ENCODE assay signal across 14 cellular contexts in genomic region chr7:152344253-152344652, GRCh38.
DNase-seq lines count a peak whose midpoint lies in the region; ATAC-seq and TF ChIP-seq lines count a peak whose summit lies in the region.
"Had no signal": no experiment of that assay in that cellular context is flagged by ENCODE, and none has a peak within 500 bp of the region (broad histone marks: within the 10 kb centered on the region; RNA-seq: fewer than 3 reads in every experiment).

No MANE protein-coding gene starts in this region.

- H2AFZ ChIP-seq in SU-DHL-6 (ENCODE audit: low read depth, low read length, severe bottlenecking): no peak overlapping the region

- 91 to 94% (median 92%) methylated on average over 2 of the region's 2 CpGs for WGBS in ovary, 3 donors

- intact Hi-C loops in ovary (cut with DNase I): no loop called here

- TF ChIP-seq POLR2A in ovary (IDR thresholded peaks at IDR 0.05): no peak

- peak overlapping the region; percentile 60 for H3K27ac Mint-ChIP-seq in activated T-cell treated with anti-CD3 and anti-CD28 coated beads, Interleukin-2, amount 50 U/mL, for 72 hours
- no peak overlapping the region for H3K27ac Mint-ChIP-seq in stimulated activated naive B cell treated with anti-CD40 and anti-IgM and Interleukin-4, amounts not matched to agents 10 μg/mL and 1 μg/mL and 100 μg/mL, for 72 hours

- H3K4me2 ChIP-seq in SU-DHL-6 (ENCODE audit: low read depth, low read length, poor library complexity, severe bottlenecking): peak overlapping the region; percentile 88

- peaks cover 10 to 19% of the 10 kb centered on the region in 2 donors for H3K36me3 Mint-ChIP-seq in activated T-cell treated with anti-CD3 and anti-CD28 coated beads, Interleukin-2, amount 50 U/mL, for 72 hours (ENCODE audit: insufficient read depth in 2 of 2)
- H3K36me3 Mint-ChIP-seq in stimulated activated naive B cell treated with anti-CD40 and anti-IgM and Interleukin-4, amounts not matched to agents 10 μg/mL and 1 μg/mL and 100 μg/mL, for 72 hours: peaks cover 27 to 34% of the 10 kb centered on the region in 2 donors

- H3K4me3 ChIP-seq in SU-DHL-6 (ENCODE audit: insufficient read depth, low read length, poor library complexity, severe bottlenecking): no peak overlapping the region
- H3K4me3 ChIP-seq in ovary: no peak overlapping the region
- H3K4me3 ChIP-seq: left lung, MG63, stomach had no signal

- H3K9me3 Mint-ChIP-seq in activated T-cell treated with anti-CD3 and anti-CD28 coated beads, Interleukin-2, amount 50 U/mL, for 72 hours: peaks cover 0 to 2% of the 10 kb centered on the region in 2 donors
- H3K9me3 Mint-ChIP-seq in stimulated activated naive B cell treated with anti-CD40 and anti-IgM and Interleukin-4, amounts not matched to agents 10 μg/mL and 1 μg/mL and 100 μg/mL, for 72 hours: peaks cover 0 to 5% of the 10 kb centered on the region in 2 donors

- H3K27me3 Mint-ChIP-seq in activated T-cell treated with anti-CD3 and anti-CD28 coated beads, Interleukin-2, amount 50 U/mL, for 72 hours (ENCODE audit: low read depth): no peaks in the 10 kb centered on the region
- H3K27me3 Mint-ChIP-seq in stimulated activated naive B cell treated with anti-CD40 and anti-IgM and Interleukin-4, amounts not matched to agents 10 μg/mL and 1 μg/mL and 100 μg/mL, for 72 hours: no peaks in the 10 kb centered on the region
- H3K27me3 Mint-ChIP-seq: CD4-positive, CD25-positive, alpha-beta regulatory T cell had no signal

- H3K4me3 Mint-ChIP-seq in activated T-cell treated with anti-CD3 and anti-CD28 coated beads, Interleukin-2, amount 50 U/mL, for 72 hours: no peak overlapping the region
- H3K4me3 Mint-ChIP-seq in stimulated activated naive B cell treated with anti-CD40 and anti-IgM and Interleukin-4, amounts not matched to agents 10 μg/mL and 1 μg/mL and 100 μg/mL, for 72 hours: peak overlapping the region in 1 of 2 donors; percentile 8
- H3K4me3 Mint-ChIP-seq: CD4-positive, CD25-positive, alpha-beta regulatory T cell had no signal

- H3F3A ChIP-seq in SU-DHL-6 (ENCODE audit: insufficient read depth): peaks cover 49% of the 10 kb centered on the region

- H3K9me3 ChIP-seq in SU-DHL-6 (ENCODE audit: insufficient read depth, low read length) (no peaks in the 10 kb centered on the region), ovary (no peaks in the 10 kb centered on the region)
- H3K9me3 ChIP-seq: stomach had no signal

- peaks cover 19% of the 10 kb centered on the region for H4K20me1 ChIP-seq in SU-DHL-6 (ENCODE audit: low read depth, low read length)

- peaks cover 6% of the 10 kb centered on the region; the same call in 1 of the 2 replicates for H3K36me3 ChIP-seq in SU-DHL-6 (ENCODE audit: low read length)
- no peaks in the 10 kb centered on the region for H3K36me3 ChIP-seq in ovary

- peak in 1 of 2 donors; percentile 70 for ATAC-seq in activated T-cell treated with anti-CD3 and anti-CD28 coated beads, Interleukin-2, amount 50 U/mL, for 72 hours (replicated peaks in 1 of 2)
- peak; percentile 39 for ATAC-seq in HG02623 (IDR thresholded peaks at IDR 0.05; ENCODE audit: unreplicated experiment)
- peak; percentile 45 to 52 for ATAC-seq in stimulated activated naive B cell treated with anti-CD40 and anti-IgM and Interleukin-4, amounts not matched to agents 10 μg/mL and 1 μg/mL and 100 μg/mL, for 72 hours (replicated peaks)
- ATAC-seq in GM19463 (IDR thresholded peaks at IDR 0.05; ENCODE audit: unreplicated experiment): no peak
- ATAC-seq: left lung had no signal

- H3K27me3 ChIP-seq in SU-DHL-6 (ENCODE audit: low read length) (no peaks in the 10 kb centered on the region), ovary (no peaks in the 10 kb centered on the region)
- H3K27me3 ChIP-seq: left lung, MG63, stomach had no signal

- H3K4me1 Mint-ChIP-seq in activated T-cell treated with anti-CD3 and anti-CD28 coated beads, Interleukin-2, amount 50 U/mL, for 72 hours (ENCODE audit: low read depth): peaks cover 27% of the 10 kb centered on the region
- peaks cover 20 to 44% of the 10 kb centered on the region in 2 donors for H3K4me1 Mint-ChIP-seq in stimulated activated naive B cell treated with anti-CD40 and anti-IgM and Interleukin-4, amounts not matched to agents 10 μg/mL and 1 μg/mL and 100 μg/mL, for 72 hours

- DNase-seq in activated T-cell treated with anti-CD3 and anti-CD28 coated beads, Interleukin-2, amount 50 U/mL, for 72 hours: no peak
- no peak for DNase-seq in activated T-cell treated with anti-CD3 and anti-CD28 coated beads, Interleukin-2, amount 50 U/mL, for 48 hours
- DNase-seq in stimulated activated naive B cell treated with anti-CD40 and anti-IgM and Interleukin-4, amounts not matched to agents 10 μg/mL and 1 μg/mL and 100 μg/mL, for 72 hours: no peak
- DNase-seq in stimulated activated CD8-positive, alpha-beta memory T cell treated with anti-CD3 and anti-CD28 coated beads, Interleukin-4, amount 100 ng/mL, for 48 hours: no peak
- DNase-seq in ovary: no peak
- DNase-seq: CD4-positive, CD25-positive, alpha-beta regulatory T cell; DMS79 treated with DMSO at 0.1 percent for 48 hours; left lung; MG63; NCI-H69; stomach had no signal

- H3K27ac ChIP-seq in SU-DHL-6 (ENCODE audit: low read depth, low read length) (peak overlapping the region; percentile 85), ovary (no peak overlapping the region)
- H3K27ac ChIP-seq: left lung, stomach had no signal

- no peak overlapping the region for H3K9ac ChIP-seq in SU-DHL-6 (ENCODE audit: low read length)

- no peak for TF ChIP-seq EP300 in ovary (IDR thresholded peaks at IDR 0.05)

- no peaks in the 10 kb centered on the region for H3K4me1 ChIP-seq in ovary (ENCODE audit: insufficient read depth)

- H3K79me2 ChIP-seq in SU-DHL-6 (ENCODE audit: insufficient read depth, low read length): peaks cover 90% of the 10 kb centered on the region

- H3K9me2 ChIP-seq in SU-DHL-6 (replicated peaks; ENCODE audit: insufficient read depth, low read length): no peaks in the 10 kb centered on the region

- TF ChIP-seq CTCF in SU-DHL-6 (IDR thresholded peaks at IDR 0.05; ENCODE audit: insufficient read depth, low read length, poor library complexity, severe bottlenecking) (no peak), ovary (IDR thresholded peaks at IDR 0.05) (no peak)
